16 cellular contexts compared by ENCODE assay signal in the genomic region with DNA sequence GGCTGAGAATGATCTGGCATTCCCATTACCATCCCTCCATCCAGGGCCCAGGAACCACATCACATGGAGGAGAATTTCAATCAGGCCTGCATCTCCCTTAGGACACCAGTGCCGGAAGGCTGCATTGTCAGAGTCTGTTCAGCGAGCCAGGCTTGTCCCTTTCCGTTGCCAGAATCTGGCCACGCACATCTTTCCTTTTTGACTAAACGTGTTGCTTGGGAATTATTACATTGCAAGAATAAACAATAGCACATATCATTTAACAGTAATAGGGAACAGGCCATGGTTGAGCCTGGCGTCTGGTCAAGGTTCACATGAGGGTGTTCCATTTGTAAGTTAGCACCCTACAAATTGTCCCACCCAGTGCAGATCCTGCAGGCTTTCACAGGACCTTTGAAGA.
"Had no signal": no experiment of that assay in that cellular context is flagged by ENCODE, and none has a peak within 500 bp of the region (broad histone marks: within the 10 kb centered on the region; RNA-seq: fewer than 3 reads in every experiment).

No MANE protein-coding gene starts in this region.

- H3K27me3 ChIP-seq: brain microvascular endothelial cell, hepatocyte, transverse colon had no signal

- H3K4me2 ChIP-seq: hepatocyte had no signal

- H3K27ac ChIP-seq: brain microvascular endothelial cell, hepatocyte, skin epidermis had no signal

- DNase-seq: activated CD4-positive, alpha-beta T cell treated with anti-CD3 and anti-CD28 coated beads, Interleukin-2, amount 10 ng/mL, durations not matched to agents 7 days and 5 days; activated CD4-positive, CD25-positive, alpha-beta regulatory T cell; activated naive CD4-positive, alpha-beta T cell treated with anti-CD3 and anti-CD28 coated beads, Interleukin-2, amount 50 U/mL, for 16 hours; activated T-cell treated with anti-CD3 and anti-CD28 coated beads for 4 hours; amniotic stem cell; brain microvascular endothelial cell; naive thymus-derived CD4-positive, alpha-beta T cell; occipital lobe; T-helper 17 cell; transverse colon had no signal

- H2AFZ ChIP-seq: hepatocyte had no signal

- H3K36me3 ChIP-seq: brain microvascular endothelial cell, transverse colon had no signal

- H3K79me2 ChIP-seq: hepatocyte had no signal

- H3K4me3 ChIP-seq: hepatocyte, lung, skin epidermis, transverse colon had no signal

- ATAC-seq: activated T-helper 17 cell treated with anti-CD3 and anti-CD28 coated beads, Interleukin-2, amount 50 U/mL, for 72 hours; esophagus mucosa; naive thymus-derived CD4-positive, alpha-beta T cell; SK-N-SH treated with all-trans-retinoic acid at 6 μM for 48 hours; T-helper 17 cell had no signal

- H3K9me3 ChIP-seq: transverse colon had no signal
